Comparison of ENCODE assay signal across 9 cellular contexts in genomic region chr5:124952079-124952478, GRCh38.
A peak's percentile ranks its signal among the peaks of the same experiment; 100 is the strongest.
DNase-seq lines count a peak whose midpoint lies in the region; ATAC-seq and TF ChIP-seq lines count a peak whose summit lies in the region.
"Had no signal": no experiment of that assay in that cellular context is flagged by ENCODE, and none has a peak within 500 bp of the region (broad histone marks: within the 10 kb centered on the region; RNA-seq: fewer than 3 reads in every experiment).

No MANE protein-coding gene starts in this region.

- H3K36me3 Mint-ChIP-seq in GM23338 (ENCODE audit: low read depth): no peaks in the 10 kb centered on the region
- H3K36me3 Mint-ChIP-seq in CD8-positive, alpha-beta memory T cell: no peaks in the 10 kb centered on the region

- H3K9me2 ChIP-seq in GM23338 (ENCODE audit: insufficient read depth): peaks cover 3% of the 10 kb centered on the region; the same call in 1 of the 2 replicates

- intact Hi-C loops in mucosa of descending colon (cut with DNase I, micrococcal nuclease): no loop called here
- intact Hi-C loops in dorsolateral prefrontal cortex (cut with DNase I): no loop called here

- no peaks in the 10 kb centered on the region for H4K20me1 ChIP-seq in GM23338 (replicated peaks; ENCODE audit: insufficient read depth)

- no peak overlapping the region for H3K27ac Mint-ChIP-seq in GM23338
- H3K27ac Mint-ChIP-seq in CD8-positive, alpha-beta memory T cell: peak overlapping the region in 2 of 8 donors; percentile 17 to 50
- H3K27ac Mint-ChIP-seq: activated T-helper 1 cell treated with anti-CD3 and anti-CD28 coated beads, Interleukin-12 subunit alpha, Interleukin-12 subunit beta, Interleukin-2, Interleukin-4 antibody, amounts not matched to agents 30 ng/mL and 10 ng/mL and 1 ng/mL, durations not matched to agents 14 hours and 24 hours and 36 hours had no signal

- H3K27me3 Mint-ChIP-seq in GM23338 (ENCODE audit: insufficient read depth, low read depth, poor library complexity): no peaks in the 10 kb centered on the region
- no peaks in the 10 kb centered on the region for H3K27me3 Mint-ChIP-seq in CD8-positive, alpha-beta memory T cell

- H3K9me3 Mint-ChIP-seq in GM23338: no peaks in the 10 kb centered on the region
- peaks cover 0 to 14% (median 2%) of the 10 kb centered on the region in 5 donors for H3K9me3 Mint-ChIP-seq in CD8-positive, alpha-beta memory T cell

- 0 out of 2 replicates have a peak overlapping the region, but pooled peaks have one; percentile 81 for H2AFZ ChIP-seq in GM23338

- no peaks in the 10 kb centered on the region for H3K79me2 ChIP-seq in GM23338 (replicated peaks; ENCODE audit: insufficient read depth)

- DNase-seq in GM23338 (ENCODE audit: low spot score) (no peak), mucosa of descending colon (peak in 1 of 3 donors; percentile 43), NCI-H146 (lab: John Stamatoyannopoulos, UW) (no peak), dorsolateral prefrontal cortex (no peak), mesenteric fat pad (ENCODE audit: low spot score) (no peak)
- DNase-seq in CD8-positive, alpha-beta memory T cell: no peak

- H3K36me3 ChIP-seq in GM23338 (ENCODE audit: insufficient read depth): no peaks in the 10 kb centered on the region
- no peaks in the 10 kb centered on the region for H3K36me3 ChIP-seq in mucosa of descending colon (ENCODE audit: low read depth)
- H3K36me3 ChIP-seq in CD8-positive, alpha-beta memory T cell (ENCODE audit: insufficient read depth, low read length): no peaks in the 10 kb centered on the region

- ATAC-seq in GM18873 (IDR thresholded peaks at IDR 0.05; ENCODE audit: low FRiP score, unreplicated experiment) (peak; percentile 90), GM23338 (no peak), HG03571 (IDR thresholded peaks at IDR 0.05; ENCODE audit: unreplicated experiment) (peak; percentile 94), mucosa of descending colon (peak; percentile 92)

- H3K27me3 ChIP-seq in GM23338 (ENCODE audit: insufficient read depth) (no peaks in the 10 kb centered on the region), dorsolateral prefrontal cortex (no peaks in the 10 kb centered on the region)
- no peaks in the 10 kb centered on the region for H3K27me3 ChIP-seq in CD8-positive, alpha-beta memory T cell (ENCODE audit: insufficient read depth, low read length, poor library complexity, severe bottlenecking)

- H3K4me3 ChIP-seq in GM23338: no peak overlapping the region
- H3K4me3 ChIP-seq in mucosa of descending colon: no peak overlapping the region
- no peak overlapping the region for H3K4me3 ChIP-seq in CD8-positive, alpha-beta memory T cell (ENCODE audit: low read length)
- H3K4me3 ChIP-seq in dorsolateral prefrontal cortex: no peak overlapping the region

- no peak for TF ChIP-seq CTCF in GM23338 (conservative IDR thresholded peaks at IDR 0.05; ENCODE audit: low read depth in 2 of 2)
- TF ChIP-seq CTCF in mucosa of descending colon (IDR thresholded peaks at IDR 0.05): no peak
- TF ChIP-seq CTCF in dorsolateral prefrontal cortex (IDR thresholded peaks at IDR 0.05 in 54 of 56, conservative IDR thresholded peaks at IDR 0.05 in 2 of 56; ENCODE audit: low read depth in 1 of 56, partially characterized antibody in 56 of 56): no peak

- H3K27ac ChIP-seq in GM23338 (ENCODE audit: low read depth): no peak overlapping the region
- no peak overlapping the region for H3K27ac ChIP-seq in CD8-positive, alpha-beta memory T cell (ENCODE audit: low read depth, low read length)
- no peak overlapping the region for H3K27ac ChIP-seq in dorsolateral prefrontal cortex

- H3K9me3 ChIP-seq in mucosa of descending colon: no peaks in the 10 kb centered on the region
- H3K9me3 ChIP-seq in CD8-positive, alpha-beta memory T cell (ENCODE audit: low read length): no peaks in the 10 kb centered on the region

- no peak overlapping the region for H3K4me3 Mint-ChIP-seq in GM23338
- H3K4me3 Mint-ChIP-seq in CD8-positive, alpha-beta memory T cell: peak overlapping the region in 1 of 7 donors; percentile 34
- H3K4me3 Mint-ChIP-seq: activated T-helper 1 cell treated with anti-CD3 and anti-CD28 coated beads, Interleukin-12 subunit alpha, Interleukin-12 subunit beta, Interleukin-2, Interleukin-4 antibody, amounts not matched to agents 30 ng/mL and 10 ng/mL and 1 ng/mL, durations not matched to agents 14 hours and 24 hours and 36 hours had no signal

- no peaks in the 10 kb centered on the region for H3F3A ChIP-seq in GM23338 (replicated peaks; ENCODE audit: low read depth)

- H3K4me1 Mint-ChIP-seq in GM23338: peaks cover 11% of the 10 kb centered on the region
- no peaks in the 10 kb centered on the region for H3K4me1 Mint-ChIP-seq in CD8-positive, alpha-beta memory T cell

- H3K4me2 ChIP-seq in GM23338: no peak overlapping the region

- CTCF ChIA-PET in CD8-positive, alpha-beta memory T cell (lab: Charles Lee): no interaction called here

- POLR2A ChIA-PET in CD8-positive, alpha-beta memory T cell (lab: Charles Lee): interaction anchor here (0.6 kb wide), 1 partner anchor 770 kb away, joined by 3 read pairs; no protein-coding TSS in a partner anchor

- H3K4me1 ChIP-seq in GM23338 (ENCODE audit: insufficient read depth): peaks cover 18% of the 10 kb centered on the region
- H3K4me1 ChIP-seq in mucosa of descending colon (ENCODE audit: low read depth): no peaks in the 10 kb centered on the region
- no peaks in the 10 kb centered on the region for H3K4me1 ChIP-seq in CD8-positive, alpha-beta memory T cell (ENCODE audit: insufficient read depth, low read length)

TF ChIP-seq in GM23338, 12 proteins besides CTCF, POLR2A, EP300 and RAD21 (continues in another document):
- TF ChIP-seq ZNF331 (CRISPR knock-in tag; IDR thresholded peaks at IDR 0.05; ENCODE audit: low read depth) (no peak), REST (IDR thresholded peaks at IDR 0.05; ENCODE audit: unreplicated experiment) (no peak), EZH2 (IDR thresholded peaks at IDR 0.05; ENCODE audit: low read depth, unreplicated experiment) (no peak), STAT1 (IDR thresholded peaks at IDR 0.05; ENCODE audit: unreplicated experiment) (no peak)
